Comparison of ENCODE assay signal across 33 cellular contexts in genomic region chr3:187971629-187972028, GRCh38.
A peak's percentile ranks its signal among the peaks of the same experiment; 100 is the strongest.
DNase-seq lines count a peak whose midpoint lies in the region; ATAC-seq, FAIRE-seq and TF ChIP-seq lines count a peak whose summit lies in the region.
"Had no signal": no experiment of that assay in that cellular context is flagged by ENCODE, and none has a peak within 500 bp of the region (broad histone marks: within the 10 kb centered on the region; RNA-seq: fewer than 3 reads in every experiment).

No MANE protein-coding gene starts in this region.

- no peak overlapping the region for H4K91ac ChIP-seq in H1 (replicated peaks; ENCODE audit: insufficient read length, low read length)

- 86% methylated on average over 4 of the region's 4 CpGs; no CpG with 5 or more reads in 1 of the 2 experiments for WGBS in H1 (ENCODE audit: extremely low coverage in 1 of 2, insufficient coverage in 1 of 2, insufficient read length in 1 of 2, insufficient replicate concordance in 2 of 2, low coverage in 1 of 2, low lambda C conversion rate in 2 of 2, missing lambda C conversion rate in 1 of 2), 2 experiments

- intact Hi-C loops in PC-3 (cut with micrococcal nuclease) = no loop called here

- no peaks in the 10 kb centered on the region for H3F3A ChIP-seq in PC-3 (ENCODE audit: low read length, unreplicated experiment)

- no peak overlapping the region for H3K4ac ChIP-seq in H1 (replicated peaks; ENCODE audit: insufficient read length, low read depth, low read length)

- no peak overlapping the region for H3K9ac ChIP-seq in PC-3 (ENCODE audit: low read length)
- no peak overlapping the region for H3K9ac ChIP-seq in H1 (replicated peaks in 1 of 4; ENCODE audit: extremely low read depth in 1 of 4, low read depth in 3 of 4, low read length in 3 of 4)

- H2BK12ac ChIP-seq in H1 (ENCODE audit: low read depth, low read length) = no peak overlapping the region

- H3K56ac ChIP-seq in H1 (replicated peaks; ENCODE audit: insufficient read length, low read depth, low read length) = no peak overlapping the region

- TF ChIP-seq RAD21 in H1 (IDR thresholded peaks at IDR 0.05 in 1 of 2, conservative IDR thresholded peaks at IDR 0.05 in 1 of 2; ENCODE audit: low read depth in 2 of 2, low read length in 2 of 2) = peak; percentile 21 to 25; a peak in 2 of 4 replicates

- no peak overlapping the region for H2BK15ac ChIP-seq in H1 (ENCODE audit: low read length)

- H3K4me1 ChIP-seq in PC-3 (ENCODE audit: insufficient read depth, low read length) (peaks cover 11% of the 10 kb centered on the region), H1 (replicated peaks in 1 of 4; ENCODE audit: control insufficient read depth in 3 of 4, insufficient read depth in 4 of 4, low read length in 3 of 4) (no peaks in the 10 kb centered on the region), HAP-1 (no peaks in the 10 kb centered on the region)
- H3K4me1 ChIP-seq: colonic mucosa had no signal

- H3K36me3 Mint-ChIP-seq in activated naive CD8-positive, alpha-beta T cell treated with anti-CD3 and anti-CD28 coated beads, Interleukin-2, amount 10 ng/mL, durations not matched to agents 7 days and 5 days = peaks cover 6% of the 10 kb centered on the region
- H3K36me3 Mint-ChIP-seq in activated naive CD8-positive, alpha-beta T cell treated with anti-CD3 and anti-CD28 coated beads, Interleukin-2, amount 50 U/mL, for 24 hours (ENCODE audit: low read depth) = no peaks in the 10 kb centered on the region
- H3K36me3 Mint-ChIP-seq in stimulated activated effector memory CD8-positive, alpha-beta T cell treated with anti-CD3 and anti-CD28 coated beads, Interleukin-12 subunit alpha, Interleukin-12 subunit beta, amount 100 ng/mL, for 72 hours = no peaks in the 10 kb centered on the region
- H3K36me3 Mint-ChIP-seq: CD4-positive, CD25-positive, alpha-beta regulatory T cell; memory B cell; type B pancreatic cell had no signal

- H3K4me3 ChIP-seq in PC-3 (ENCODE audit: low read length) = no peak overlapping the region
- no peak overlapping the region for H3K4me3 ChIP-seq in H1 (ENCODE audit: extremely low read depth in 1 of 4, insufficient read depth in 2 of 4, low read depth in 3 of 4, low read length in 4 of 4)
- H3K4me3 ChIP-seq in HAP-1 = no peak overlapping the region
- H3K4me3 ChIP-seq: colonic mucosa, gastroesophageal sphincter, ovary, SK-N-MC, skin epidermis had no signal

- H3K4me2 ChIP-seq in PC-3 (ENCODE audit: low read length) (no peak overlapping the region), H1 (ENCODE audit: insufficient read depth in 1 of 2, low read depth in 2 of 2, low read length in 2 of 2) (no peak overlapping the region)

- no peak overlapping the region for H3K18ac ChIP-seq in H1 (ENCODE audit: extremely low read depth, low read length)

- no peak for FAIRE-seq in H1 (lab: Jason Lieb, UNC)

- no peaks in the 10 kb centered on the region for H3K9me3 ChIP-seq in PC-3 (ENCODE audit: low read length)
- no peaks in the 10 kb centered on the region for H3K9me3 ChIP-seq in H1 (ENCODE audit: insufficient read depth in 2 of 2, low read depth in 1 of 2, low read length in 1 of 2)
- no peaks in the 10 kb centered on the region for H3K9me3 ChIP-seq in HAP-1
- H3K9me3 ChIP-seq: colonic mucosa, gastroesophageal sphincter, ovary had no signal

- TF ChIP-seq EP300 in H1 (IDR thresholded peaks at IDR 0.05; ENCODE audit: borderline replicate concordance in 1 of 2, low read depth in 2 of 2, low read length in 2 of 2) = no peak

- no peaks in the 10 kb centered on the region for H3K9me2 ChIP-seq in PC-3 (replicated peaks; ENCODE audit: low read length)

- no peak overlapping the region for H3K4me3 Mint-ChIP-seq in activated naive CD8-positive, alpha-beta T cell treated with anti-CD3 and anti-CD28 coated beads, Interleukin-2, amount 10 ng/mL, durations not matched to agents 7 days and 5 days
- H3K4me3 Mint-ChIP-seq in activated naive CD8-positive, alpha-beta T cell treated with anti-CD3 and anti-CD28 coated beads, Interleukin-2, amount 50 U/mL, for 24 hours = no peak overlapping the region
- no peak overlapping the region for H3K4me3 Mint-ChIP-seq in stimulated activated effector memory CD8-positive, alpha-beta T cell treated with anti-CD3 and anti-CD28 coated beads, Interleukin-12 subunit alpha, Interleukin-12 subunit beta, amount 100 ng/mL, for 72 hours
- H3K4me3 Mint-ChIP-seq: memory B cell; nephron progenitor cell; stimulated activated naive B cell treated with anti-CD40 and anti-IgM and Interleukin-4, amounts not matched to agents 10 μg/mL and 1 μg/mL and 100 μg/mL, for 72 hours; type B pancreatic cell had no signal

- no peak for ATAC-seq in activated naive CD8-positive, alpha-beta T cell treated with anti-CD3 and anti-CD28 coated beads, Interleukin-2, amount 10 ng/mL, durations not matched to agents 7 days and 5 days (ENCODE audit: low read depth)
- ATAC-seq in activated naive CD8-positive, alpha-beta T cell treated with anti-CD3 and anti-CD28 coated beads, Interleukin-2, amount 50 U/mL, for 24 hours = no peak
- peak; percentile 19; the same call in 1 of the 2 replicates for ATAC-seq in PC-3
- ATAC-seq in stimulated activated effector memory CD8-positive, alpha-beta T cell treated with anti-CD3 and anti-CD28 coated beads, Interleukin-12 subunit alpha, Interleukin-12 subunit beta, amount 100 ng/mL, for 72 hours = no peak
- ATAC-seq: gastroesophageal sphincter; left lobe of liver; stimulated activated naive B cell treated with anti-CD40 and anti-IgM and Interleukin-4, amounts not matched to agents 10 μg/mL and 1 μg/mL and 100 μg/mL, for 72 hours had no signal

- no peak overlapping the region for H2BK20ac ChIP-seq in H1 (ENCODE audit: low read length)

- H4K20me1 ChIP-seq in PC-3 (ENCODE audit: low read length) = no peaks in the 10 kb centered on the region
- H4K20me1 ChIP-seq in H1 (replicated peaks in 1 of 2; ENCODE audit: control insufficient read depth in 1 of 2, insufficient read depth in 2 of 2, low read length in 2 of 2) = no peaks in the 10 kb centered on the region

- CTCF ChIA-PET in PC-3 (lab: Charles Lee) = no interaction called here
- CTCF ChIA-PET in H1 (lab: Charles Lee; ENCODE audit: partially characterized antibody) = interaction anchor here (0.6 to 3.1 kb wide), 4 partner anchors 10 to 81 kb away, joined by 3 to 9 read pairs (median 4); no protein-coding TSS in a partner anchor

- no peak overlapping the region for H4K8ac ChIP-seq in H1 (ENCODE audit: extremely low read depth, insufficient read depth, low read length)

- no peak overlapping the region for H4K5ac ChIP-seq in H1 (ENCODE audit: insufficient read length, low read depth, low read length)

- DNase-seq in activated naive CD8-positive, alpha-beta T cell treated with anti-CD3 and anti-CD28 coated beads, Interleukin-2, amount 10 ng/mL, durations not matched to agents 7 days and 5 days = no peak
- DNase-seq in activated naive CD8-positive, alpha-beta T cell treated with anti-CD3 and anti-CD28 coated beads, Interleukin-2, amount 50 U/mL, for 24 hours = no peak
- DNase-seq in PC-3 (no peak), H1 (ENCODE audit: low read depth in 1 of 2, low spot score in 2 of 2) (no peak), DMS114 treated with DMSO at 0.1 percent for 48 hours (lab: John Stamatoyannopoulos, UW; ENCODE audit: unreplicated experiment) (no peak), HAP-1 (ENCODE audit: low spot score in 2 of 2) (no peak)
- DNase-seq in activated CD4-positive, alpha-beta T cell treated with anti-CD3 and anti-CD28 coated beads, Interleukin-2, amount 50 U/mL, for 48 hours = no peak
- no peak for DNase-seq in stimulated activated effector memory CD8-positive, alpha-beta T cell treated with anti-CD3 and anti-CD28 coated beads, Interleukin-12 subunit alpha, Interleukin-12 subunit beta, amount 100 ng/mL, for 72 hours (ENCODE audit: low spot score in 2 of 2)
- DNase-seq: activated CD4-positive, alpha-beta T cell treated with anti-CD3 and anti-CD28 coated beads for 4 hours; activated naive CD4-positive, alpha-beta T cell treated with anti-CD3 and anti-CD28 coated beads, Interleukin-2, amount 50 U/mL, for 16 hours; amygdala; CD4-positive, CD25-positive, alpha-beta regulatory T cell; colonic mucosa; effector CD4-positive, alpha-beta T cell; EL; HCEC 1CT; hippocampal formation; NCI-H1092; NCI-H1694 treated with DMSO at 0.1 percent for 48 hours; NCI-H446 treated with DMSO at 0.1 percent for 48 hours; NCI-H82; nephron progenitor cell; ovary; stimulated activated naive B cell treated with anti-CD40 and anti-IgM and Interleukin-4, amounts not matched to agents 10 μg/mL and 1 μg/mL and 100 μg/mL, for 72 hours; substantia nigra had no signal

- no peaks in the 10 kb centered on the region for H3K79me2 ChIP-seq in PC-3 (ENCODE audit: low read length)
- no peaks in the 10 kb centered on the region for H3K79me2 ChIP-seq in H1 (ENCODE audit: control insufficient read depth in 1 of 2, insufficient read depth in 2 of 2, low read length in 2 of 2)

- H3K4me1 Mint-ChIP-seq in activated naive CD8-positive, alpha-beta T cell treated with anti-CD3 and anti-CD28 coated beads, Interleukin-2, amount 10 ng/mL, durations not matched to agents 7 days and 5 days = peaks cover 58% of the 10 kb centered on the region
- peaks cover 53% of the 10 kb centered on the region for H3K4me1 Mint-ChIP-seq in activated naive CD8-positive, alpha-beta T cell treated with anti-CD3 and anti-CD28 coated beads, Interleukin-2, amount 50 U/mL, for 24 hours
- H3K4me1 Mint-ChIP-seq in stimulated activated effector memory CD8-positive, alpha-beta T cell treated with anti-CD3 and anti-CD28 coated beads, Interleukin-12 subunit alpha, Interleukin-12 subunit beta, amount 100 ng/mL, for 72 hours = peaks cover 42% of the 10 kb centered on the region

- no peaks in the 10 kb centered on the region for H3K36me3 ChIP-seq in PC-3 (ENCODE audit: low read depth, low read length)
- no peaks in the 10 kb centered on the region for H3K36me3 ChIP-seq in H1 (ENCODE audit: control insufficient read depth in 2 of 4, insufficient read depth in 4 of 4, low read length in 3 of 4)
- H3K36me3 ChIP-seq in HAP-1 (replicated peaks) = no peaks in the 10 kb centered on the region
- H3K36me3 ChIP-seq: colonic mucosa, gastroesophageal sphincter, ovary had no signal

- no peak overlapping the region for H3K27ac ChIP-seq in PC-3 (ENCODE audit: low read length)
- H3K27ac ChIP-seq in H1 (ENCODE audit: low read depth, low read length) = no peak overlapping the region
- H3K27ac ChIP-seq: 22Rv1, colonic mucosa, gastroesophageal sphincter, ovary, SK-N-MC, skin epidermis had no signal

- POLR2A ChIA-PET in activated naive CD8-positive, alpha-beta T cell treated with anti-CD3 and anti-CD28 coated beads, Interleukin-2, amount 10 ng/mL, durations not matched to agents 7 days and 5 days (lab: Charles Lee) = interaction anchor here (5.2 kb wide), 1 partner anchor 226 kb away, joined by 71 read pairs; the partner anchor contains the start of gene BCL6
- POLR2A ChIA-PET in PC-3 (lab: Charles Lee; ENCODE audit: unreplicated experiment) (no interaction called here), H1 (lab: Charles Lee; ENCODE audit: partially characterized antibody) (no interaction called here)

- no peak for TF ChIP-seq CTCF in PC-3 (conservative IDR thresholded peaks at IDR 0.05; ENCODE audit: low read depth, low read length)
- TF ChIP-seq CTCF in H1 (IDR thresholded peaks at IDR 0.05; ENCODE audit: control extremely low read depth in 1 of 3, insufficient read depth in 1 of 3, low read depth in 1 of 3, low read length in 3 of 3) = peak in 2 of 3 experiments; percentile 8 to 27; a peak in 2 of 4 replicates

- H3K9me3 Mint-ChIP-seq in activated naive CD8-positive, alpha-beta T cell treated with anti-CD3 and anti-CD28 coated beads, Interleukin-2, amount 10 ng/mL, durations not matched to agents 7 days and 5 days = no peaks in the 10 kb centered on the region
- peaks cover 2% of the 10 kb centered on the region for H3K9me3 Mint-ChIP-seq in activated naive CD8-positive, alpha-beta T cell treated with anti-CD3 and anti-CD28 coated beads, Interleukin-2, amount 50 U/mL, for 24 hours
- H3K9me3 Mint-ChIP-seq in stimulated activated effector memory CD8-positive, alpha-beta T cell treated with anti-CD3 and anti-CD28 coated beads, Interleukin-12 subunit alpha, Interleukin-12 subunit beta, amount 100 ng/mL, for 72 hours = no peaks in the 10 kb centered on the region
- H3K9me3 Mint-ChIP-seq: memory B cell; nephron progenitor cell; stimulated activated naive B cell treated with anti-CD40 and anti-IgM and Interleukin-4, amounts not matched to agents 10 μg/mL and 1 μg/mL and 100 μg/mL, for 72 hours; type B pancreatic cell had no signal

- H2BK120ac ChIP-seq in H1 (replicated peaks; ENCODE audit: low read depth, low read length) = no peak overlapping the region

- H3K14ac ChIP-seq in H1 (ENCODE audit: insufficient read length) = no peak overlapping the region

- H3K27me3 Mint-ChIP-seq in activated naive CD8-positive, alpha-beta T cell treated with anti-CD3 and anti-CD28 coated beads, Interleukin-2, amount 10 ng/mL, durations not matched to agents 7 days and 5 days = no peaks in the 10 kb centered on the region
- H3K27me3 Mint-ChIP-seq in activated naive CD8-positive, alpha-beta T cell treated with anti-CD3 and anti-CD28 coated beads, Interleukin-2, amount 50 U/mL, for 24 hours = no peaks in the 10 kb centered on the region
- H3K27me3 Mint-ChIP-seq: CD4-positive, CD25-positive, alpha-beta regulatory T cell had no signal

- peak overlapping the region; percentile 8 for H3K27ac Mint-ChIP-seq in activated naive CD8-positive, alpha-beta T cell treated with anti-CD3 and anti-CD28 coated beads, Interleukin-2, amount 10 ng/mL, durations not matched to agents 7 days and 5 days
- no peak overlapping the region for H3K27ac Mint-ChIP-seq in activated naive CD8-positive, alpha-beta T cell treated with anti-CD3 and anti-CD28 coated beads, Interleukin-2, amount 50 U/mL, for 24 hours
- no peak overlapping the region for H3K27ac Mint-ChIP-seq in stimulated activated effector memory CD8-positive, alpha-beta T cell treated with anti-CD3 and anti-CD28 coated beads, Interleukin-12 subunit alpha, Interleukin-12 subunit beta, amount 100 ng/mL, for 72 hours
- H3K27ac Mint-ChIP-seq: activated T-helper 2 cell treated with anti-CD3 and anti-CD28 coated beads, Interferon-gamma antibody, Interleukin-2, Interleukin-4, amounts not matched to agents 10 μg/mL and 5 μg/mL and 100 μg/mL, durations not matched to agents 14 hours and 24 hours and 36 hours; memory B cell; nephron progenitor cell; stimulated activated naive B cell treated with anti-CD40 and anti-IgM and Interleukin-4, amounts not matched to agents 10 μg/mL and 1 μg/mL and 100 μg/mL, for 72 hours; type B pancreatic cell had no signal

- no peaks in the 10 kb centered on the region for H3K23me2 ChIP-seq in H1 (ENCODE audit: low read depth, low read length)

- H3K23ac ChIP-seq in H1 (ENCODE audit: insufficient read length) = no peak overlapping the region

- BruUV-seq in PC-3 (replicated peaks; lab: Mats Ljungman, UMichigan) = no TSS peak

- in situ Hi-C loops in HAP-1 (cut with MboI; ENCODE audit: low sequenced_read_pairs) = no loop called here

- H2AFZ ChIP-seq in PC-3 (ENCODE audit: low read length) (no peak overlapping the region), H1 (ENCODE audit: low read length) (peak overlapping the region; percentile 54; the same call in 1 of the 2 replicates)

- H2BK5ac ChIP-seq in H1 (ENCODE audit: low read depth, low read length) = no peak overlapping the region

- TF ChIP-seq POLR2A in H1 (IDR thresholded peaks at IDR 0.05; ENCODE audit: control extremely low read depth in 1 of 2, low read depth in 2 of 2, low read length in 2 of 2) = no peak

- H3K27me3 ChIP-seq in PC-3 (ENCODE audit: low read length) (no peaks in the 10 kb centered on the region), H1 (replicated peaks in 1 of 4; ENCODE audit: control insufficient read depth in 3 of 4, extremely low read depth in 1 of 4, insufficient read depth in 3 of 4, low read length in 3 of 4) (no peaks in the 10 kb centered on the region), HAP-1 (ENCODE audit: low read depth) (no peaks in the 10 kb centered on the region)
- H3K27me3 ChIP-seq: colonic mucosa, gastroesophageal sphincter, ovary had no signal

- no peak overlapping the region for H2AK5ac ChIP-seq in H1 (ENCODE audit: low read depth, low read length)

- H3K79me1 ChIP-seq in H1 (ENCODE audit: low read depth, low read length) = no peaks in the 10 kb centered on the region
